8 cellular contexts compared by ENCODE assay signal in the genomic region with DNA sequence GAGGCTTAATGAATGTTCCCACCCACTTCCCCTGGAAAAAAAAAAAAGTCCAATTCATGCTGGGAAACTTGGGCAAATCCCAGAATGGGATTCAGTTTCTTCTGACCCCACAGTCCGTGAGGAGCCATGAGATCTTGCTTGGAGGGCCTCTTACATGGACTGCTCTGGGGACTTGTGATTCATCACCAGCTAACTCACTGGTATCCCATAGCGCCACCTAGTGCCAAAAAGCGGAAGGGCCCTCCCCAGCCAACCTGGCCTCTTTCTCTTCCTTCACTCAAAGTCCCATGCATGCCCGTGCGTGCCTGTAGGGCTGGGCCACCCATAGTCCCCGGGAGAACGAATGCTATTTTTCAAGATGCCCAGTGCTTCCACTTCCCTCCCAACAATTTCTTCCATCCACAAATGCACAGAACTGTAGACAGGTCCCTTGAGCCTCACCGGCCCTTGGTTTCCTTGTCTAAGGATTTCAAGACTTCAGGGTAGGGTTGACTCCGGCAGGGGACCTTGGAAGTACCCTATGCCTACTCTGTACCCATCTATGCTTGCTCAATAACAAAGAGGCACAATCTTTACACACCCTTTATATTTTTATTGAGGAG.
DNase-seq lines count a peak whose midpoint lies in the region; ATAC-seq and TF ChIP-seq lines count a peak whose summit lies in the region.

No MANE protein-coding gene starts in this region.

- peak; percentile 95 for TF ChIP-seq CTCF in GM12873 (IDR thresholded peaks at IDR 0.05; ENCODE audit: insufficient read depth, low read depth, low read length, missing control alignments)

- ATAC-seq in HG02623 (IDR thresholded peaks at IDR 0.05; ENCODE audit: unreplicated experiment) (peak; percentile 74), HG03457 (IDR thresholded peaks at IDR 0.05; ENCODE audit: unreplicated experiment) (no peak)

- no peak overlapping the region for H3K4me3 ChIP-seq in skeletal muscle cell (ENCODE audit: low read depth, low read length)

- DNase-seq in NCI-H2029 (lab: John Stamatoyannopoulos, UW) (peak; percentile 50), T1000 (lab: John Stamatoyannopoulos, UW) (peak; percentile 63), astrocyte of the hippocampus (ENCODE audit: low read depth, low spot score) (peak; percentile 89), hippocampal formation (lab: John Stamatoyannopoulos, UW) (peak; percentile 58 to 71), skeletal muscle cell (ENCODE audit: low read depth) (peak; percentile 73)
